In the genomic region with DNA sequence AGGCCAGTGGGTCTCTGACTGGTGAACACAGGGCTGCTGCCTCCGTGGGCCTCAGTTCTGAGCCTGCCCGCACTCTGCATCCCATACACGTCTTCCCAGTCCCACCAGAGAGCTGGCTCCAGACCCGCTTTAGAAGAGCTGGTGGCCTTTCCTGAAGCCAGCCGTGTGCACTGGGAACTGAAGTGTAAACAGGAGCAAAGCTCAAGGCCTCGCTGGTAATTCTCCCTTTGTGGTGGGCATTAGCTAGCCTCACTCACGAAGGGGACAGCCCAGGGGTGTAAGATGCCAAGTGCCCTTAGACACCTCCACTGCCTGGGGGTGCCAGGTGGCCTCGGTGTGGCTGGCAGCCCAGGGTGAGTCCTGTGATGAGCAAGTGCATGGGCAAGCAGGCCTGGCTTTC, we compare ENCODE assay signal across 35 cellular contexts. TPM values are rescaled to one million over a fixed set of nuclear protein-coding genes. Genes with fewer than 3 reads are reported as not detected.
"Had no signal": no experiment of that assay in that cellular context is flagged by ENCODE, and none has a peak within 500 bp of the region (broad histone marks: within the 10 kb centered on the region; RNA-seq: fewer than 3 reads in every experiment).

No MANE protein-coding gene starts in this region.

- H3K4me1 Mint-ChIP-seq: activated B cell treated with CpG ODN at 0.5 μM for 24 hours; activated naive CD4-positive, alpha-beta T cell treated with anti-CD3 and anti-CD28 coated beads, Interleukin-2, amount 50 U/mL, for 24 hours; activated naive CD8-positive, alpha-beta T cell treated with anti-CD3 and anti-CD28 coated beads, Interleukin-2, amount 10 ng/mL, durations not matched to agents 7 days and 5 days had no signal

- H3K36me3 Mint-ChIP-seq: activated naive CD4-positive, alpha-beta T cell treated with anti-CD3 and anti-CD28 coated beads, Interleukin-2, amount 50 U/mL, for 24 hours; activated naive CD8-positive, alpha-beta T cell treated with anti-CD3 and anti-CD28 coated beads, Interleukin-2, amount 10 ng/mL, durations not matched to agents 7 days and 5 days; brain had no signal

- DNase-seq: activated B cell treated with CpG ODN at 0.5 μM for 24 hours; activated CD4-positive, alpha-beta T cell treated with anti-CD3 and anti-CD28 coated beads for 4 hours; activated CD4-positive, alpha-beta T cell treated with anti-CD3 and anti-CD28 coated beads, Interleukin-2, amount 50 U/mL, for 1 hour; activated CD4-positive, CD25-positive, alpha-beta regulatory T cell treated with anti-CD3 and anti-CD28 coated beads, Interleukin-2, amount 50 U/mL, for 72 hours; activated gamma-delta T cell; activated naive CD4-positive, alpha-beta T cell treated with Interleukin-2 at 50 U/mL for 16 hours; activated naive CD8-positive, alpha-beta T cell treated with anti-CD3 and anti-CD28 coated beads, Interleukin-2, amount 10 ng/mL, durations not matched to agents 7 days and 5 days; activated T-cell treated with anti-CD3 and anti-CD28 coated beads, Interleukin-2, amount 50 U/mL, for 24 hours; central memory CD4-positive, alpha-beta T cell; MM.1S; MV-4-11; NCI-H1092; NCI-H1436 treated with DMSO at 0.1 percent for 48 hours; NCI-H1694 treated with DMSO at 0.1 percent for 48 hours; NCI-H2029; NCI-H2171; NCI-H510A; NCI-H526; NCI-H748 treated with DMSO at 0.1 percent for 48 hours; PC-9; Right ventricle myocardium superior; SW 1271; T-helper 1 cell; T-helper 2 cell; T-helper 9 cell had no signal

- H2AFZ ChIP-seq: PC-9 had no signal

- FAIRE-seq: RCC 7860 had no signal

- H3K4me3 ChIP-seq: PC-9 had no signal

- H3K27ac ChIP-seq: KMS-11, PC-9, RWPE1, VCaP had no signal

- H3K9ac ChIP-seq: KMS-11 had no signal

- H3K27ac Mint-ChIP-seq: activated B cell treated with CpG ODN at 0.5 μM for 24 hours; activated CD8-positive, alpha-beta T cell treated with anti-CD3 and anti-CD28 coated beads for 36 hours; activated naive CD4-positive, alpha-beta T cell treated with anti-CD3 and anti-CD28 coated beads, Interleukin-2, amount 50 U/mL, for 24 hours; activated naive CD8-positive, alpha-beta T cell treated with anti-CD3 and anti-CD28 coated beads, Interleukin-2, amount 10 ng/mL, durations not matched to agents 7 days and 5 days; activated T-cell treated with anti-CD3 and anti-CD28 coated beads, Interleukin-2, amount 50 U/mL, for 24 hours; activated T-helper 2 cell treated with anti-CD3 and anti-CD28 coated beads, Interferon-gamma antibody, Interleukin-2, Interleukin-4, amounts not matched to agents 10 μg/mL and 5 μg/mL and 100 μg/mL, durations not matched to agents 14 hours and 24 hours and 36 hours had no signal

- H3K4me3 Mint-ChIP-seq: activated B cell treated with CpG ODN at 0.5 μM for 24 hours; activated CD8-positive, alpha-beta T cell treated with anti-CD3 and anti-CD28 coated beads for 36 hours; activated naive CD4-positive, alpha-beta T cell treated with anti-CD3 and anti-CD28 coated beads, Interleukin-2, amount 50 U/mL, for 24 hours; activated naive CD8-positive, alpha-beta T cell treated with anti-CD3 and anti-CD28 coated beads, Interleukin-2, amount 10 ng/mL, durations not matched to agents 7 days and 5 days; activated T-cell treated with anti-CD3 and anti-CD28 coated beads, Interleukin-2, amount 50 U/mL, for 24 hours; brain had no signal

- H3K4me2 ChIP-seq: KMS-11, PC-9 had no signal

- H3K9me3 Mint-ChIP-seq: activated B cell treated with CpG ODN at 0.5 μM for 24 hours; activated CD8-positive, alpha-beta T cell treated with anti-CD3 and anti-CD28 coated beads for 36 hours; activated naive CD4-positive, alpha-beta T cell treated with anti-CD3 and anti-CD28 coated beads, Interleukin-2, amount 50 U/mL, for 24 hours; activated naive CD8-positive, alpha-beta T cell treated with anti-CD3 and anti-CD28 coated beads, Interleukin-2, amount 10 ng/mL, durations not matched to agents 7 days and 5 days; activated T-cell treated with anti-CD3 and anti-CD28 coated beads, Interleukin-2, amount 50 U/mL, for 24 hours; activated T-helper 2 cell treated with anti-CD3 and anti-CD28 coated beads, Interferon-gamma antibody, Interleukin-2, Interleukin-4, amounts not matched to agents 10 μg/mL and 5 μg/mL and 100 μg/mL, durations not matched to agents 14 hours and 24 hours and 36 hours had no signal

RNA-seq across cellular contexts. Expression of a gene that starts 12.9 kb away (rescaled TPM):
- total RNA-seq: activated B cell treated with CpG ODN at 0.5 μM for 24 hours; activated CD8-positive, alpha-beta T cell treated with anti-CD3 and anti-CD28 coated beads for 36 hours; activated naive CD8-positive, alpha-beta T cell treated with anti-CD3 and anti-CD28 coated beads, Interleukin-2, amount 10 ng/mL, durations not matched to agents 7 days and 5 days; activated T-helper 2 cell treated with anti-CD3 and anti-CD28 coated beads, Interferon-gamma antibody, Interleukin-2, Interleukin-4, amounts not matched to agents 10 μg/mL and 5 μg/mL and 100 μg/mL, durations not matched to agents 14 hours and 24 hours and 36 hours; bronchial epithelial cell; LHCN-M2; PC-9 had no signal
